ENCODE assay signal across 21 cellular contexts in the genomic region with DNA sequence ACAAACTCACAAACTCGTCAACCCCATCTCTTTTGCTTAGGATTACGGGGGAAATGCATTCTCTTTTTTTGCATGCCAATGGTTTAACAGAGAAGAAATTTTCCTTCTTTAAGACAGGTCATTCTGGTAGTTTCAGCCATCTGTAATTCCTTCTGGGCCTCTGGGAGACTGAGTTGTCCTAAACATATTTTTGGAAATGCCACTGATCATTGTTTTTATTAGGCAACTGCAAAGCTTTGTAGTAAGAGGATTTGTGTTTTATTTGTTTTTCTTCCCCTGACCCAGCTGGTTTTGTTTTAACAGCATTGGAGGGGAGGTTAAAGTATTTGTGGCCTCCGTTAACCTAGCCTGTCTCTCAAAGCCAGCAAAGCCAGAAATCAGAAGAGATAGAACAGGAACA.
"Had no signal": no experiment of that assay in that cellular context is flagged by ENCODE, and none has a peak within 500 bp of the region (broad histone marks: within the 10 kb centered on the region; RNA-seq: fewer than 3 reads in every experiment).

No MANE protein-coding gene starts in this region.

- H3K4me3 Mint-ChIP-seq: activated B cell treated with CpG ODN at 0.5 μM for 24 hours; activated CD8-positive, alpha-beta T cell treated with anti-CD3 and anti-CD28 coated beads for 36 hours; activated T-cell treated with anti-CD3 and anti-CD28 coated beads, Interleukin-2, amount 50 U/mL, for 72 hours; brain; central memory CD8-positive, alpha-beta T cell; T-helper 2 cell treated with Interferon-gamma antibody and Interleukin-4, amounts not matched to agents 5 μg/mL and 100 μg/mL, for 36 hours had no signal

- H3K4me1 ChIP-seq: parathyroid adenoma had no signal

- H3K9me3 Mint-ChIP-seq: activated B cell treated with CpG ODN at 0.5 μM for 24 hours; activated CD8-positive, alpha-beta T cell treated with anti-CD3 and anti-CD28 coated beads for 36 hours; T-helper 2 cell treated with Interferon-gamma antibody and Interleukin-4, amounts not matched to agents 5 μg/mL and 100 μg/mL, for 36 hours had no signal

- ATAC-seq: activated CD8-positive, alpha-beta T cell treated with anti-CD3 and anti-CD28 coated beads for 36 hours; activated naive CD4-positive, alpha-beta T cell treated with anti-CD3 and anti-CD28 coated beads, Interleukin-2, amount 50 U/mL, for 72 hours; activated T-cell treated with anti-CD3 and anti-CD28 coated beads, Interleukin-2, amount 50 U/mL, for 72 hours had no signal

- H3K27me3 Mint-ChIP-seq: activated B cell treated with CpG ODN at 0.5 μM for 24 hours had no signal

- H3K9ac ChIP-seq: parathyroid adenoma had no signal

- H3K79me2 ChIP-seq: parathyroid adenoma had no signal

- DNase-seq: activated B cell treated with CpG ODN at 0.5 μM for 24 hours; activated CD4-positive, alpha-beta T cell treated with anti-CD3 and anti-CD28 coated beads for 48 hours; activated CD8-positive, alpha-beta memory T cell treated with anti-CD3 and anti-CD28 coated beads, Interleukin-2, amount 50 U/mL, for 4 hours; activated CD8-positive, alpha-beta T cell treated with anti-CD3 and anti-CD28 coated beads for 36 hours; activated gamma-delta T cell; activated T-cell treated with anti-CD3 and anti-CD28 coated beads, Interleukin-2, amount 50 U/mL, for 72 hours; amygdala; effector CD4-positive, alpha-beta T cell; islet precursor cell; stimulated activated CD4-positive, alpha-beta T cell treated with anti-CD3 and anti-CD28 coated beads, Interleukin-15, amount 100 ng/mL, for 24 hours; stimulated activated CD4-positive, alpha-beta T cell treated with anti-CD3 and anti-CD28 coated beads, Interleukin-4, amount 100 ng/mL, for 24 hours; stimulated activated naive CD4-positive, alpha-beta T cell; substantia nigra; SW 1271; trophoblast cell had no signal

- H3K4me1 Mint-ChIP-seq: activated B cell treated with CpG ODN at 0.5 μM for 24 hours; central memory CD8-positive, alpha-beta T cell had no signal

- H3K4me3 ChIP-seq: coronary artery had no signal

- H2AFZ ChIP-seq: parathyroid adenoma had no signal

- H3K27ac Mint-ChIP-seq: activated B cell treated with CpG ODN at 0.5 μM for 24 hours; activated CD8-positive, alpha-beta T cell treated with anti-CD3 and anti-CD28 coated beads for 36 hours; activated naive CD4-positive, alpha-beta T cell treated with anti-CD3 and anti-CD28 coated beads, Interleukin-2, amount 50 U/mL, for 72 hours; activated T-cell treated with anti-CD3 and anti-CD28 coated beads, Interleukin-2, amount 50 U/mL, for 72 hours; T-helper 2 cell treated with Interferon-gamma antibody and Interleukin-4, amounts not matched to agents 5 μg/mL and 100 μg/mL, for 36 hours had no signal

- H3K36me3 Mint-ChIP-seq: brain had no signal

- H3K27ac ChIP-seq: parathyroid adenoma had no signal
